22 cellular contexts compared by ENCODE assay signal in the genomic region with DNA sequence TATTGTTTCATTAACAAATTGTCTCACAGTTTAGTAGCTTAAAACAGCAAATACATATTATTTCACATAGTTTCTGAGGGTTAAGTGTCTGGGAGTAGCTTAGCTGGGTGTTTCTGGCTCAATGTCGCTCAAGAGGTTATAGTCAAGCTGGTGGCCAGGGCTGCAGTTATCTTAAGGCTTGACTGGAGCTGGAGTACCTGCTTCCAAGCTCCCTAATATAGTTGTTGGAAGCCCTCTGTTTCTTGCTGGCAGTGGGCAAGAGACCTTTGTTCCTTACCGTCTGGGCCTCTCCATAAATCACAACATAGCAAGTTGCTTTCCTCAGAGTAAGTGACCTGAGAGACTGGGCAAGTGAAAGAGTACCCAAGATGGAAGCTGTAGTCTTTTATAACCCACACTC.
"Had no signal": no experiment of that assay in that cellular context is flagged by ENCODE, and none has a peak within 500 bp of the region (broad histone marks: within the 10 kb centered on the region; RNA-seq: fewer than 3 reads in every experiment).

No MANE protein-coding gene starts in this region.

- H3K27me3 ChIP-seq: esophagus muscularis mucosa, foreskin keratinocyte, gastroesophageal sphincter, heart left ventricle, hepatocyte, left lung, neural progenitor cell, right lobe of liver, suprapubic skin had no signal

- H3K9me3 ChIP-seq: esophagus muscularis mucosa, gastroesophageal sphincter, heart left ventricle, left lung, lower lobe of right lung, right lobe of liver, suprapubic skin had no signal

- H3K79me2 ChIP-seq: hepatocyte had no signal

- H3K9ac ChIP-seq: neural progenitor cell had no signal

- H2AFZ ChIP-seq: hepatocyte, neural progenitor cell had no signal

- H3K4me2 ChIP-seq: hepatocyte, neural progenitor cell had no signal

- H3K4me3 ChIP-seq: coronary artery, esophagus muscularis mucosa, gastroesophageal sphincter, heart left ventricle, hepatocyte, left lung, lower lobe of right lung, neural progenitor cell, right lobe of liver, suprapubic skin had no signal

- H3K4me1 ChIP-seq: foreskin keratinocyte, left lung, right lobe of liver, suprapubic skin had no signal

- ATAC-seq: foreskin keratinocyte; gastroesophageal sphincter; heart left ventricle; left lung; lower lobe of right lung; natural killer cell; right lobe of liver; stimulated activated naive CD8-positive, alpha-beta T cell treated with anti-CD3 and anti-CD28 coated beads, Interleukin-15, amount 100 ng/mL, for 72 hours had no signal

- H3K27ac ChIP-seq: coronary artery, esophagus muscularis mucosa, foreskin keratinocyte, gastroesophageal sphincter, heart left ventricle, hepatocyte, left lung, lower lobe of right lung, neural progenitor cell, right lobe of liver, suprapubic skin had no signal

- DNase-seq: dermis blood vessel endothelial cell; effector memory CD4-positive, alpha-beta T cell; foreskin keratinocyte; heart left ventricle; kidney; left lung; lower lobe of right lung; natural killer cell; nucleus accumbens; right lobe of liver; small intestine; stimulated activated CD4-positive, alpha-beta T cell treated with anti-CD3 and anti-CD28 coated beads, Interleukin-15, amount 100 ng/mL, for 24 hours; stimulated activated CD4-positive, alpha-beta T cell treated with anti-CD3 and anti-CD28 coated beads, Interleukin-2, amount 100 ng/mL, for 48 hours; stimulated activated CD8-positive, alpha-beta memory T cell treated with anti-CD3 and anti-CD28 coated beads, Interleukin-4, amount 100 ng/mL, for 48 hours; stimulated activated naive CD4-positive, alpha-beta T cell; stimulated activated naive CD8-positive, alpha-beta T cell treated with anti-CD3 and anti-CD28 coated beads, Interleukin-15, amount 100 ng/mL, for 72 hours had no signal

- H3K36me3 ChIP-seq: esophagus muscularis mucosa, gastroesophageal sphincter, heart left ventricle, left lung, lower lobe of right lung, neural progenitor cell, right lobe of liver, suprapubic skin had no signal
